8 cellular contexts compared by ENCODE assay signal in genomic region chr9:20622330-20623020, GRCh38. TPM values are rescaled to one million over a fixed set of nuclear protein-coding genes. Genes with fewer than 3 reads are reported as not detected.
A peak's percentile ranks its signal among the peaks of the same experiment; 100 is the strongest.
DNase-seq lines count a peak whose midpoint lies in the region; ATAC-seq, FAIRE-seq and TF ChIP-seq lines count a peak whose summit lies in the region.

TSS of gene MLLT3 (minus strand) at chr9:20622499.

- H2AFZ ChIP-seq in astrocyte (ENCODE audit: low read depth, low read length), result peak within 1 kb of the TSS; percentile 94
- peak within 1 kb of the TSS; percentile 89 for H2AFZ ChIP-seq in hepatocyte

- peaks cover 3% of the 10 kb centered on the region for H3K27me3 Mint-ChIP-seq in T-helper 1 cell treated with Interleukin-12 subunit alpha and Interleukin-12 subunit beta and Interleukin-4 antibody, amounts not matched to agents 30 μg/mL and 1 μg/mL, for 36 hours (ENCODE audit: low read depth)
- peaks cover 7% of the 10 kb centered on the region for H3K27me3 Mint-ChIP-seq in astrocyte (ENCODE audit: low read depth, unreplicated experiment)

- FAIRE-seq in astrocyte (lab: Jason Lieb, UNC), result no peak

- no peaks in the 10 kb centered on the region for H3K9me3 ChIP-seq in astrocyte (ENCODE audit: insufficient read depth, low read depth, low read length)
- no peaks in the 10 kb centered on the region for H3K9me3 ChIP-seq in hepatocyte (ENCODE audit: low read depth)
- no peaks in the 10 kb centered on the region for H3K9me3 ChIP-seq in aorta (ENCODE audit: control insufficient read depth, low read length)

- TF ChIP-seq CTCF in GM13976 (IDR thresholded peaks at IDR 0.05; ENCODE audit: borderline replicate concordance, control extremely low read depth, extremely low read depth, insufficient read depth, missing control alignments) (no peak), astrocyte (IDR thresholded peaks at IDR 0.05; ENCODE audit: insufficient read depth, low read depth, low read length) (no peak), hepatocyte (IDR thresholded peaks at IDR 0.05; ENCODE audit: poor library complexity) (no peak)

- peak within 1 kb of the TSS; percentile 84 for H3K9ac ChIP-seq in astrocyte (ENCODE audit: low read length)

- H3K4me3 Mint-ChIP-seq in T-helper 1 cell treated with Interleukin-12 subunit alpha and Interleukin-12 subunit beta and Interleukin-4 antibody, amounts not matched to agents 30 μg/mL and 1 μg/mL, for 36 hours, result peak within 1 kb of the TSS; percentile 93
- peak within 1 kb of the TSS; percentile 96 for H3K4me3 Mint-ChIP-seq in astrocyte (ENCODE audit: unreplicated experiment)

- 2% methylated on average over 40 of the region's 41 CpGs for WGBS in hepatocyte (ENCODE audit: low lambda C conversion rate, missing lambda C conversion rate)
- 0 to 1% methylated on average over 41 of the region's 41 CpGs for WGBS in aorta, 2 donors

- H3K9me3 Mint-ChIP-seq in T-helper 1 cell treated with Interleukin-12 subunit alpha and Interleukin-12 subunit beta and Interleukin-4 antibody, amounts not matched to agents 30 μg/mL and 1 μg/mL, for 36 hours, result no peaks in the 10 kb centered on the region
- no peaks in the 10 kb centered on the region for H3K9me3 Mint-ChIP-seq in astrocyte (ENCODE audit: unreplicated experiment)

- H3K36me3 ChIP-seq in astrocyte (ENCODE audit: insufficient read depth, low read length), result no peaks in the 10 kb centered on the region
- no peaks in the 10 kb centered on the region for H3K36me3 ChIP-seq in hepatocyte (replicated peaks; ENCODE audit: insufficient read depth, low read depth)
- H3K36me3 ChIP-seq in aorta (ENCODE audit: control insufficient read depth in 1 of 2, insufficient read depth in 2 of 2, low read length in 1 of 2), result no peaks in the 10 kb centered on the region

- H3K79me2 ChIP-seq in astrocyte (ENCODE audit: insufficient read depth, low read length), result peaks cover 17% of the 10 kb centered on the region
- H3K79me2 ChIP-seq in hepatocyte, result peaks cover 42% of the 10 kb centered on the region

- H3K4me3 ChIP-seq in astrocyte (ENCODE audit: insufficient read depth, low read depth, low read length) (peak within 1 kb of the TSS; percentile 87), hepatocyte (peak within 1 kb of the TSS; percentile 86), aorta (ENCODE audit: low read length in 2 of 2) (peak within 1 kb of the TSS; percentile 70 to 82)

- ATAC-seq in HG02852 (IDR thresholded peaks at IDR 0.05; ENCODE audit: unreplicated experiment) (peak; percentile 74), aorta (ENCODE audit: low FRiP score) (peak; percentile 97)

- H3K4me2 ChIP-seq in astrocyte (ENCODE audit: low read length) (peak within 1 kb of the TSS; percentile 98), hepatocyte (peak within 1 kb of the TSS; percentile 96)

- peak within 1 kb of the TSS; percentile 67 for H3K27ac ChIP-seq in astrocyte (ENCODE audit: low read depth, low read length)
- H3K27ac ChIP-seq in hepatocyte, result peak within 1 kb of the TSS; percentile 87
- H3K27ac ChIP-seq in aorta (ENCODE audit: low read depth in 1 of 2, low read length in 2 of 2), result peak within 1 kb of the TSS in 1 of 2 donors; percentile 50

- peaks cover 17% of the 10 kb centered on the region for H3K36me3 Mint-ChIP-seq in T-helper 1 cell treated with Interleukin-12 subunit alpha and Interleukin-12 subunit beta and Interleukin-4 antibody, amounts not matched to agents 30 μg/mL and 1 μg/mL, for 36 hours (ENCODE audit: low read depth)
- no peaks in the 10 kb centered on the region for H3K36me3 Mint-ChIP-seq in astrocyte (ENCODE audit: low read depth, unreplicated experiment)

- peaks cover 20% of the 10 kb centered on the region for H3K4me1 ChIP-seq in astrocyte (ENCODE audit: insufficient read depth, low read length)
- peaks cover 7% of the 10 kb centered on the region for H3K4me1 ChIP-seq in hepatocyte (ENCODE audit: insufficient read depth)
- peaks cover 0 to 3% of the 10 kb centered on the region in 2 donors for H3K4me1 ChIP-seq in aorta (ENCODE audit: control insufficient read depth in 1 of 2, insufficient read depth in 2 of 2, low read length in 2 of 2)

- H3K27ac Mint-ChIP-seq in T-helper 1 cell treated with Interleukin-12 subunit alpha and Interleukin-12 subunit beta and Interleukin-4 antibody, amounts not matched to agents 30 μg/mL and 1 μg/mL, for 36 hours, result peak within 1 kb of the TSS; percentile 95
- peak within 1 kb of the TSS; percentile 88 for H3K27ac Mint-ChIP-seq in astrocyte (ENCODE audit: unreplicated experiment)

- no peaks in the 10 kb centered on the region for H3K27me3 ChIP-seq in astrocyte (ENCODE audit: insufficient read depth, low read length)
- H3K27me3 ChIP-seq in hepatocyte, result no peaks in the 10 kb centered on the region
- no peaks in the 10 kb centered on the region for H3K27me3 ChIP-seq in aorta (ENCODE audit: control insufficient read depth in 1 of 2, insufficient read depth in 2 of 2, low read length in 1 of 2)

- intact Hi-C loops in aorta (cut with DNase I), result loop anchor here (2.0 to 5.0 kb wide), 4 partner anchors 60 to 485 kb away; partner anchors contain the start of gene FOCAD (in 2 of the 2)

- H3K9me2 ChIP-seq in hepatocyte (replicated peaks; ENCODE audit: insufficient read depth), result no peaks in the 10 kb centered on the region

- DNase-seq in GM13976 (ENCODE audit: low spot score) (peak; percentile 96), NCI-H146 (lab: John Stamatoyannopoulos, UW) (peak; percentile 97), astrocyte (ENCODE audit: low read depth) (peak; percentile 87), hepatocyte (ENCODE audit: low spot score) (peak; percentile 97), renal cortical epithelial cell (ENCODE audit: low read depth) (peak; percentile 82), aorta (peak; percentile 97 to 98)

- peaks cover 44% of the 10 kb centered on the region for H3K4me1 Mint-ChIP-seq in T-helper 1 cell treated with Interleukin-12 subunit alpha and Interleukin-12 subunit beta and Interleukin-4 antibody, amounts not matched to agents 30 μg/mL and 1 μg/mL, for 36 hours (ENCODE audit: low read depth)
- H3K4me1 Mint-ChIP-seq in astrocyte (ENCODE audit: low read depth, unreplicated experiment), result peaks cover 21% of the 10 kb centered on the region

- in situ Hi-C loops in GM13976 (cut with MboI; ENCODE audit: low sequenced_read_pairs, unreplicated experiment), result loop anchor here (10.0 kb wide), 2 partner anchors 482 to 698 kb away; no protein-coding TSS in a partner anchor

- peaks cover 7% of the 10 kb centered on the region for H4K20me1 ChIP-seq in astrocyte (ENCODE audit: insufficient read depth, low read length)
- no peaks in the 10 kb centered on the region for H4K20me1 ChIP-seq in hepatocyte (ENCODE audit: insufficient read depth, poor library complexity, severe bottlenecking)

RNA-seq across cellular contexts. Expression of gene MLLT3, which starts in this region (rescaled TPM):
- 35.1 and 41.6 TPM in 2 replicates for total RNA-seq in astrocyte
- 38.3 and 39.2 TPM in 2 replicates for total RNA-seq in hepatocyte
- 13.6 and 13.7 TPM in 2 replicates for polyA plus RNA-seq in hepatocyte
- total RNA-seq in renal cortical epithelial cell, result 40.0 and 54.5 TPM in 2 replicates
- 10 to 100 TPM in 1 of 2 donors, 1 to 10 TPM in 1; 8.1 to 16.5 TPM for total RNA-seq in aorta
- 1 to 10 TPM; 3.6 to 5.1 TPM for polyA plus RNA-seq in aorta
